Comparison of ENCODE assay signal across 21 cellular contexts in genomic region chr5:10308844-10309243, GRCh38. TPM values are rescaled to one million over a fixed set of nuclear protein-coding genes. Genes with fewer than 3 reads are reported as not detected.
DNase-seq lines count a peak whose midpoint lies in the region; ATAC-seq and TF ChIP-seq lines count a peak whose summit lies in the region.
"Had no signal": no experiment of that assay in that cellular context is flagged by ENCODE, and none has a peak within 500 bp of the region (broad histone marks: within the 10 kb centered on the region; RNA-seq: fewer than 3 reads in every experiment).

No MANE protein-coding gene starts in this region.

- WGBS in mesenchymal stem cell = 84% methylated on average over 5 of the region's 6 CpGs

- no peak overlapping the region for H2BK120ac ChIP-seq in mesenchymal stem cell (ENCODE audit: low read depth, low read length)

- H3K79me1 ChIP-seq in mesenchymal stem cell (replicated peaks; ENCODE audit: low read length, poor library complexity, severe bottlenecking) = peaks cover 21% of the 10 kb centered on the region

- no peak overlapping the region for H3K27ac ChIP-seq in mesenchymal stem cell (ENCODE audit: low read length, poor library complexity, severe bottlenecking)
- H3K27ac ChIP-seq: parathyroid adenoma, upper lobe of left lung had no signal

- H2BK5ac ChIP-seq in mesenchymal stem cell (ENCODE audit: low read depth, low read length, poor library complexity, severe bottlenecking) = no peak overlapping the region

- DNase-seq in activated naive CD4-positive, alpha-beta T cell treated with anti-CD3 and anti-CD28 coated beads for 36 hours = no peak
- no peak for DNase-seq in mesenchymal stem cell
- no peak for DNase-seq in type B pancreatic cell (ENCODE audit: extremely low spot score, unreplicated experiment)
- DNase-seq in NCI-H187 (lab: John Stamatoyannopoulos, UW) = no peak
- DNase-seq in NCI-H345 treated with DMSO at 0.1 percent for 48 hours (lab: John Stamatoyannopoulos, UW; ENCODE audit: unreplicated experiment) = no peak
- DNase-seq: activated CD4-positive, alpha-beta T cell treated with anti-CD3 and anti-CD28 coated beads for 4 hours; dermis blood vessel endothelial cell; islet precursor cell; NCI-H1092; NCI-H2171; NCI-H82; RPMI8226; upper lobe of left lung had no signal

- H3K4me3 Mint-ChIP-seq in activated naive CD4-positive, alpha-beta T cell treated with anti-CD3 and anti-CD28 coated beads, Interleukin-2, amount 50 U/mL, for 24 hours = peak overlapping the region; percentile 39
- H3K4me3 Mint-ChIP-seq in activated naive CD4-positive, alpha-beta T cell treated with anti-CD3 and anti-CD28 coated beads for 36 hours = no peak overlapping the region
- H3K4me3 Mint-ChIP-seq in activated T-helper 17 cell treated with anti-CD3 and anti-CD28 coated beads, Interleukin-2, amount 50 U/mL, for 72 hours = peak overlapping the region; percentile 41
- peak overlapping the region; percentile 77 for H3K4me3 Mint-ChIP-seq in type B pancreatic cell
- H3K4me3 Mint-ChIP-seq: stimulated activated memory B cell treated with anti-CD40 and anti-IgM and Interleukin-4, amounts not matched to agents 10 μg/mL and 1 μg/mL and 100 μg/mL, for 72 hours had no signal

- no peaks in the 10 kb centered on the region for H3K9me3 ChIP-seq in mesenchymal stem cell (ENCODE audit: control insufficient read depth, low read length)
- H3K9me3 ChIP-seq: ascending aorta, upper lobe of left lung had no signal

- CTCF ChIA-PET in activated naive CD4-positive, alpha-beta T cell treated with anti-CD3 and anti-CD28 coated beads for 36 hours (lab: Charles Lee) = interaction anchor here (2.6 kb wide), 1 partner anchor 25 kb away, joined by 8 read pairs; no protein-coding TSS in a partner anchor

- H2BK15ac ChIP-seq in mesenchymal stem cell (ENCODE audit: low read depth, poor library complexity, severe bottlenecking) = no peak overlapping the region

- H4K8ac ChIP-seq in mesenchymal stem cell (ENCODE audit: low read length) = no peak overlapping the region

- no peak overlapping the region for H3K4ac ChIP-seq in mesenchymal stem cell (ENCODE audit: low read depth in 1 of 2, low read length in 2 of 2)

- no peak overlapping the region for H3K14ac ChIP-seq in mesenchymal stem cell (ENCODE audit: low read length in 2 of 2)

- H3K36me3 Mint-ChIP-seq in activated naive CD4-positive, alpha-beta T cell treated with anti-CD3 and anti-CD28 coated beads, Interleukin-2, amount 50 U/mL, for 24 hours = no peaks in the 10 kb centered on the region
- no peaks in the 10 kb centered on the region for H3K36me3 Mint-ChIP-seq in activated naive CD4-positive, alpha-beta T cell treated with anti-CD3 and anti-CD28 coated beads for 36 hours (ENCODE audit: low read depth)
- no peaks in the 10 kb centered on the region for H3K36me3 Mint-ChIP-seq in activated T-helper 17 cell treated with anti-CD3 and anti-CD28 coated beads, Interleukin-2, amount 50 U/mL, for 72 hours (ENCODE audit: low read depth)
- peaks cover 6% of the 10 kb centered on the region for H3K36me3 Mint-ChIP-seq in type B pancreatic cell
- H3K36me3 Mint-ChIP-seq: stimulated activated memory B cell treated with anti-CD40 and anti-IgM and Interleukin-4, amounts not matched to agents 10 μg/mL and 1 μg/mL and 100 μg/mL, for 72 hours had no signal

- intact Hi-C loops in activated naive CD4-positive, alpha-beta T cell treated with anti-CD3 and anti-CD28 coated beads for 36 hours (cut with micrococcal nuclease) = no loop called here

- peak overlapping the region; percentile 71 for H2AK5ac ChIP-seq in mesenchymal stem cell (ENCODE audit: low read length, severe bottlenecking)

- no peaks in the 10 kb centered on the region for H3K9me3 Mint-ChIP-seq in activated naive CD4-positive, alpha-beta T cell treated with anti-CD3 and anti-CD28 coated beads, Interleukin-2, amount 50 U/mL, for 24 hours
- H3K9me3 Mint-ChIP-seq in activated naive CD4-positive, alpha-beta T cell treated with anti-CD3 and anti-CD28 coated beads for 36 hours = no peaks in the 10 kb centered on the region
- H3K9me3 Mint-ChIP-seq in activated T-helper 17 cell treated with anti-CD3 and anti-CD28 coated beads, Interleukin-2, amount 50 U/mL, for 72 hours = no peaks in the 10 kb centered on the region
- H3K9me3 Mint-ChIP-seq in type B pancreatic cell = no peaks in the 10 kb centered on the region
- H3K9me3 Mint-ChIP-seq: stimulated activated memory B cell treated with anti-CD40 and anti-IgM and Interleukin-4, amounts not matched to agents 10 μg/mL and 1 μg/mL and 100 μg/mL, for 72 hours had no signal

- no peaks in the 10 kb centered on the region for H3K27me3 ChIP-seq in mesenchymal stem cell (ENCODE audit: control insufficient read depth in 1 of 2, insufficient read depth in 1 of 2, low read length in 2 of 2)
- H3K27me3 ChIP-seq: ascending aorta, upper lobe of left lung had no signal

- peaks cover 6% of the 10 kb centered on the region for H3K4me1 Mint-ChIP-seq in activated naive CD4-positive, alpha-beta T cell treated with anti-CD3 and anti-CD28 coated beads, Interleukin-2, amount 50 U/mL, for 24 hours
- peaks cover 8% of the 10 kb centered on the region for H3K4me1 Mint-ChIP-seq in activated naive CD4-positive, alpha-beta T cell treated with anti-CD3 and anti-CD28 coated beads for 36 hours (ENCODE audit: low read depth)
- H3K4me1 Mint-ChIP-seq in activated T-helper 17 cell treated with anti-CD3 and anti-CD28 coated beads, Interleukin-2, amount 50 U/mL, for 72 hours = peaks cover 10% of the 10 kb centered on the region
- H3K4me1 Mint-ChIP-seq in type B pancreatic cell (ENCODE audit: unreplicated experiment) = peaks cover 38% of the 10 kb centered on the region

- no peak overlapping the region for H4K91ac ChIP-seq in mesenchymal stem cell (ENCODE audit: low read length)

- no peak overlapping the region for H3K23ac ChIP-seq in mesenchymal stem cell (ENCODE audit: low read length in 2 of 2)

- no peak overlapping the region for H3K18ac ChIP-seq in mesenchymal stem cell (ENCODE audit: low read depth in 1 of 2, low read length in 2 of 2)

- no peak overlapping the region for H3K4me2 ChIP-seq in mesenchymal stem cell (ENCODE audit: low read length, poor library complexity, severe bottlenecking)
- H3K4me2 ChIP-seq: smooth muscle cell had no signal

- ATAC-seq in activated T-helper 17 cell treated with anti-CD3 and anti-CD28 coated beads, Interleukin-2, amount 50 U/mL, for 72 hours (replicated peaks) = no peak
- no peak for ATAC-seq in GM19467 (IDR thresholded peaks at IDR 0.05; ENCODE audit: unreplicated experiment)
- ATAC-seq: esophagus mucosa; stimulated activated memory B cell treated with anti-CD40 and anti-IgM and Interleukin-4, amounts not matched to agents 10 μg/mL and 1 μg/mL and 100 μg/mL, for 72 hours had no signal

- H3K4me3 ChIP-seq in mesenchymal stem cell (ENCODE audit: insufficient read depth in 1 of 2, low read depth in 1 of 2, low read length in 2 of 2) = no peak overlapping the region
- H3K4me3 ChIP-seq: smooth muscle cell, upper lobe of left lung had no signal

- peaks cover 8% of the 10 kb centered on the region for H3K27me3 Mint-ChIP-seq in activated naive CD4-positive, alpha-beta T cell treated with anti-CD3 and anti-CD28 coated beads, Interleukin-2, amount 50 U/mL, for 24 hours
- peaks cover 20% of the 10 kb centered on the region for H3K27me3 Mint-ChIP-seq in activated naive CD4-positive, alpha-beta T cell treated with anti-CD3 and anti-CD28 coated beads for 36 hours (ENCODE audit: low read depth)
- peaks cover 24% of the 10 kb centered on the region for H3K27me3 Mint-ChIP-seq in activated T-helper 17 cell treated with anti-CD3 and anti-CD28 coated beads, Interleukin-2, amount 50 U/mL, for 72 hours
- H3K27me3 Mint-ChIP-seq in type B pancreatic cell = peaks cover 11% of the 10 kb centered on the region

- no peaks in the 10 kb centered on the region for H3K36me3 ChIP-seq in mesenchymal stem cell (ENCODE audit: control insufficient read depth in 1 of 2, insufficient read depth in 2 of 2, low read depth in 1 of 2, low read length in 2 of 2)
- H3K36me3 ChIP-seq: ascending aorta, upper lobe of left lung had no signal

- H2BK12ac ChIP-seq in mesenchymal stem cell (ENCODE audit: low read length in 2 of 2) = peak overlapping the region in 1 of 2 experiments; percentile 43

- no peak for TF ChIP-seq CTCF in type B pancreatic cell (conservative IDR thresholded peaks at IDR 0.05)

- no peak overlapping the region for H3K9ac ChIP-seq in mesenchymal stem cell (ENCODE audit: low read length)
- H3K9ac ChIP-seq: parathyroid adenoma had no signal

- H3K27ac Mint-ChIP-seq in activated naive CD4-positive, alpha-beta T cell treated with anti-CD3 and anti-CD28 coated beads, Interleukin-2, amount 50 U/mL, for 24 hours = peak overlapping the region; percentile 62
- no peak overlapping the region for H3K27ac Mint-ChIP-seq in activated naive CD4-positive, alpha-beta T cell treated with anti-CD3 and anti-CD28 coated beads for 36 hours
- H3K27ac Mint-ChIP-seq in activated T-helper 17 cell treated with anti-CD3 and anti-CD28 coated beads, Interleukin-2, amount 50 U/mL, for 72 hours = no peak overlapping the region
- H3K27ac Mint-ChIP-seq in type B pancreatic cell = no peak overlapping the region
- H3K27ac Mint-ChIP-seq: stimulated activated memory B cell treated with anti-CD40 and anti-IgM and Interleukin-4, amounts not matched to agents 10 μg/mL and 1 μg/mL and 100 μg/mL, for 72 hours had no signal

- peaks cover 9% of the 10 kb centered on the region for H3K4me1 ChIP-seq in mesenchymal stem cell (ENCODE audit: control insufficient read depth, insufficient read depth, low read depth, low read length)

- no peak overlapping the region for H2AFZ ChIP-seq in mesenchymal stem cell (ENCODE audit: low read depth, low read length)
- H2AFZ ChIP-seq: parathyroid adenoma had no signal

RNA-seq across cellular contexts. Expression of gene CMBL, which starts 1.1 kb away (rescaled TPM):
- 1 to 10 TPM; 2.2 to 3.2 TPM for total RNA-seq in activated naive CD4-positive, alpha-beta T cell treated with anti-CD3 and anti-CD28 coated beads for 36 hours
- under 1 TPM; 0.80 to 0.82 TPM for total RNA-seq in activated T-helper 17 cell treated with anti-CD3 and anti-CD28 coated beads, Interleukin-2, amount 50 U/mL, for 72 hours
- 18.7 TPM for polyA plus RNA-seq in mesenchymal stem cell (2013, experiment 1 of 2)
- 18.7 TPM for polyA plus RNA-seq in mesenchymal stem cell (2013, experiment 2 of 2)
- 12.1 and 32.9 TPM in 2 replicates for total RNA-seq in type B pancreatic cell (ENCODE audit: low replicate concordance)

RNA-seq across cellular contexts. Expression of gene MARCHF6, which starts 44.7 kb away (rescaled TPM):
- total RNA-seq in activated naive CD4-positive, alpha-beta T cell treated with anti-CD3 and anti-CD28 coated beads for 36 hours = 10 to 100 TPM; 72.5 to 76.8 TPM
- 100 to 1,000 TPM in 1 of 2 donors, 10 to 100 TPM in 1; 87.7 to 157 TPM for total RNA-seq in activated T-helper 17 cell treated with anti-CD3 and anti-CD28 coated beads, Interleukin-2, amount 50 U/mL, for 72 hours
- 39.0 TPM for polyA plus RNA-seq in mesenchymal stem cell (2013, experiment 1 of 2)
- 39.1 TPM for polyA plus RNA-seq in mesenchymal stem cell (2013, experiment 2 of 2)
- total RNA-seq in type B pancreatic cell (ENCODE audit: low replicate concordance) = 132 and 199 TPM in 2 replicates

RNA-seq across cellular contexts. Expression of gene CCT5, which starts 58.8 kb away (rescaled TPM):
- 100 to 1,000 TPM; 414 to 419 TPM for total RNA-seq in activated naive CD4-positive, alpha-beta T cell treated with anti-CD3 and anti-CD28 coated beads for 36 hours
- total RNA-seq in activated T-helper 17 cell treated with anti-CD3 and anti-CD28 coated beads, Interleukin-2, amount 50 U/mL, for 72 hours = 100 to 1,000 TPM; 188 to 476 TPM
- 121 TPM for polyA plus RNA-seq in mesenchymal stem cell (2013, experiment 1 of 2)
- polyA plus RNA-seq in mesenchymal stem cell (2013, experiment 2 of 2) = 123 TPM
- 199 and 255 TPM in 2 replicates for total RNA-seq in type B pancreatic cell (ENCODE audit: low replicate concordance)

RNA-seq across cellular contexts. Expression of gene ATPSCKMT, which starts 59.2 kb away (rescaled TPM):
- total RNA-seq in activated naive CD4-positive, alpha-beta T cell treated with anti-CD3 and anti-CD28 coated beads for 36 hours = 10 to 100 TPM; 17.0 to 21.5 TPM
- total RNA-seq in activated T-helper 17 cell treated with anti-CD3 and anti-CD28 coated beads, Interleukin-2, amount 50 U/mL, for 72 hours = 10 to 100 TPM; 12.9 to 24.9 TPM
- 14.0 TPM for polyA plus RNA-seq in mesenchymal stem cell (2013, experiment 1 of 2)
- 14.3 TPM for polyA plus RNA-seq in mesenchymal stem cell (2013, experiment 2 of 2)
- total RNA-seq in type B pancreatic cell (ENCODE audit: low replicate concordance) = 23.6 and 30.5 TPM in 2 replicates
